ENCODE assay signal across 27 cellular contexts in the genomic region with DNA sequence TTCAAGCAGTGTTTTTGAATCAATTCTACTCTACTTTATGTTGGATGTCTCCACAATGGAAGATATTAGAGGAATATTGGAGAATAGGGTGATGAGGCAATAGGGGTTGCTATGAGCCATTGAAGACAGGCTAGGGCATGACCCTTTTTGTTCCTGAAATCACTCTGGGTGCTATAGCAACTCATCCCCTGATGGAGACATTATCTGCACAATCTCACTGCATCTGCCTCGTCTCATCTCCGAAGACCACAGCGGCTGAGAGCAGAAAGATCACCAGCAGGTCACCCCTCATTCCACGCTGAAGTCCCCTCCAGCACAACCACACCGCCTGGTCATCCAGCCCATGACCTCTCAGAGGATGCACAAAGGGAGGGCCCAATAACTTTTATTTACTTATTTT.
"Had no signal": no experiment of that assay in that cellular context is flagged by ENCODE, and none has a peak within 500 bp of the region (broad histone marks: within the 10 kb centered on the region; RNA-seq: fewer than 3 reads in every experiment).

No MANE protein-coding gene starts in this region.

- H3K27ac ChIP-seq: stomach, suprapubic skin, testis, thoracic aorta, thyroid gland, tibial artery, tibial nerve, transverse colon, upper lobe of left lung, upper lobe of right lung, uterus, vagina had no signal

- DNase-seq: stimulated activated CD4-positive, alpha-beta T cell treated with anti-CD3 and anti-CD28 coated beads, Interleukin-2, amount 100 ng/mL, for 48 hours; stimulated activated CD4-positive, alpha-beta T cell treated with anti-CD3 and anti-CD28 coated beads, Interleukin-4, amount 100 ng/mL, for 1 hour; stimulated activated CD4-positive, alpha-beta T cell treated with anti-CD3 and anti-CD28 coated beads, Interleukin-4, amount 100 ng/mL, for 24 hours; stimulated activated CD4-positive, alpha-beta T cell treated with anti-CD3 and anti-CD28 coated beads, Interleukin-4, amount 100 ng/mL, for 4 hours; stimulated activated CD8-positive, alpha-beta memory T cell treated with anti-CD3 and anti-CD28 coated beads, Interleukin-4, amount 100 ng/mL, for 48 hours; stimulated activated naive B cell treated with anti-CD40 and anti-IgM and Interleukin-4, amounts not matched to agents 10 μg/mL and 1 μg/mL and 100 μg/mL, for 72 hours; stimulated activated naive CD4-positive, alpha-beta T cell; stimulated activated naive CD4-positive, alpha-beta T cell treated with Interleukin-2 at 50 U/mL for 16 hours; stimulated activated naive CD8-positive, alpha-beta T cell treated with anti-CD3 and anti-CD28 coated beads, Interleukin-15, amount 100 ng/mL, for 72 hours; stimulated activated naive CD8-positive, alpha-beta T cell treated with anti-CD3 and anti-CD28 coated beads, Interleukin-15, Interleukin-2, amounts not matched to agents 100 U/mL and 50 U/mL, for 24 hours; stomach; substantia nigra; testis; thyroid gland; tibial artery; transverse colon; trophoblast cell; upper lobe of left lung; upper lobe of right lung; uterus had no signal

- ATAC-seq: stimulated activated effector memory CD8-positive, alpha-beta T cell treated with anti-CD3 and anti-CD28 coated beads, Interleukin-12 subunit alpha, Interleukin-12 subunit beta, amount 100 ng/mL, for 72 hours; stimulated activated memory B cell treated with anti-CD40 and anti-IgM and Interleukin-4, amounts not matched to agents 10 μg/mL and 1 μg/mL and 100 μg/mL, for 72 hours; stimulated activated naive B cell treated with anti-CD40 and anti-IgM and Interleukin-4, amounts not matched to agents 10 μg/mL and 1 μg/mL and 100 μg/mL, for 72 hours; stimulated activated naive CD8-positive, alpha-beta T cell treated with anti-CD3 and anti-CD28 coated beads, Interleukin-15, amount 100 ng/mL, for 72 hours; stimulated activated naive CD8-positive, alpha-beta T cell treated with anti-CD3 and anti-CD28 coated beads, Interleukin-15, Interleukin-2, amounts not matched to agents 100 U/mL and 50 U/mL, for 24 hours; upper lobe of right lung had no signal

- H3K9me3 ChIP-seq: suprapubic skin, testis, thoracic aorta, thyroid gland, tibial artery, tibial nerve, transverse colon, upper lobe of left lung, upper lobe of right lung, uterus, vagina had no signal

- FAIRE-seq: urothelium cell line had no signal

- H3K4me1 ChIP-seq: stomach, suprapubic skin, testis, thyroid gland, tibial artery, tibial nerve, transverse colon, upper lobe of left lung, upper lobe of right lung, uterus, vagina had no signal

- H3K36me3 ChIP-seq: stomach, suprapubic skin, thoracic aorta, thyroid gland, tibial artery, tibial nerve, transverse colon, upper lobe of left lung, upper lobe of right lung, uterus, vagina had no signal

- H3K27me3 ChIP-seq: suprapubic skin, testis, thyroid gland, tibial nerve, transverse colon, upper lobe of left lung, upper lobe of right lung, uterus, vagina had no signal

- H3K4me3 ChIP-seq: stomach, suprapubic skin, testis, thoracic aorta, thyroid gland, tibial artery, tibial nerve, transverse colon, upper lobe of left lung, upper lobe of right lung, uterus, vagina had no signal
